In genomic region chr19:39679791-39680168, GRCh38 we compare ENCODE assay signal across 10 cellular contexts.
A peak's percentile ranks its signal among the peaks of the same experiment; 100 is the strongest.
DNase-seq lines count a peak whose midpoint lies in the region; ATAC-seq and TF ChIP-seq lines count a peak whose summit lies in the region.
"Had no signal": no experiment of that assay in that cellular context is flagged by ENCODE, and none has a peak within 500 bp of the region (broad histone marks: within the 10 kb centered on the region; RNA-seq: fewer than 3 reads in every experiment).

No MANE protein-coding gene starts in this region.

- H3K4me3 Mint-ChIP-seq in nephron progenitor cell = no peak overlapping the region
- H3K4me3 Mint-ChIP-seq: neural crest cell had no signal

- H3K36me3 Mint-ChIP-seq in nephron progenitor cell (ENCODE audit: low read depth) = no peaks in the 10 kb centered on the region

- H3K27ac Mint-ChIP-seq in nephron progenitor cell = no peak overlapping the region

- ATAC-seq in GM18873 (IDR thresholded peaks at IDR 0.05; ENCODE audit: low FRiP score, unreplicated experiment) (peak; percentile 26), HG02840 (IDR thresholded peaks at IDR 0.05; ENCODE audit: low FRiP score, unreplicated experiment) (peak; percentile 27), GM18519 (IDR thresholded peaks at IDR 0.05; ENCODE audit: low FRiP score, unreplicated experiment) (no peak)
- ATAC-seq: HCT116 had no signal

- DNase-seq in activated CD8-positive, alpha-beta memory T cell treated with anti-CD3 and anti-CD28 coated beads, Interleukin-2, amount 50 U/mL, for 24 hours (ENCODE audit: extremely low read depth) = peak; percentile 13
- DNase-seq in stimulated activated CD4-positive, alpha-beta T cell treated with anti-CD3 and anti-CD28 coated beads, Interleukin-1b, Interleukin-23, amount 100 ng/mL, for 48 hours = peak; percentile 80
- no peak for DNase-seq in SIG-M5 (lab: John Stamatoyannopoulos, UW)
- DNase-seq in NK-92 treated with Interleukin-12 subunit alpha and Interleukin-12 subunit beta, amount 100 ng/mL, for 24 hours (lab: John Stamatoyannopoulos, UW) = no peak
- no peak for DNase-seq in nephron progenitor cell

- H3K4me1 Mint-ChIP-seq in nephron progenitor cell = no peaks in the 10 kb centered on the region
- H3K4me1 Mint-ChIP-seq: neural crest cell had no signal

- TF ChIP-seq CTCF in nephron progenitor cell (IDR thresholded peaks at IDR 0.05) = no peak

- H3K9me3 Mint-ChIP-seq in nephron progenitor cell = no peaks in the 10 kb centered on the region
- H3K9me3 Mint-ChIP-seq: neural crest cell had no signal

- H3K27me3 Mint-ChIP-seq in nephron progenitor cell (ENCODE audit: low read depth, poor library complexity) = peaks cover 30% of the 10 kb centered on the region

Comparison
In these comparisons a context has a peak if more than half of its experiments do, and no peak if none do; other contexts are left out.
1. DNase-seq: peak in activated CD8-positive, alpha-beta memory T cell treated with anti-CD3 and anti-CD28 coated beads, Interleukin-2, amount 50 U/mL, for 24 hours (single experiment) and stimulated activated CD4-positive, alpha-beta T cell treated with anti-CD3 and anti-CD28 coated beads, Interleukin-1b, Interleukin-23, amount 100 ng/mL, for 48 hours (single experiment); none in SIG-M5 (single experiment), NK-92 treated with Interleukin-12 subunit alpha and Interleukin-12 subunit beta, amount 100 ng/mL, for 24 hours (single experiment) and nephron progenitor cell (single experiment).